In genomic region chr12:54368709-54369596, GRCh38 we compare ENCODE assay signal across 8 cellular contexts. TPM values are rescaled to one million over a fixed set of nuclear protein-coding genes. Genes with fewer than 3 reads are reported as not detected.
A peak's percentile ranks its signal among the peaks of the same experiment; 100 is the strongest.
DNase-seq lines count a peak whose midpoint lies in the region; ATAC-seq and TF ChIP-seq lines count a peak whose summit lies in the region.

No MANE protein-coding gene starts in this region.

- H3K36me3 Mint-ChIP-seq in HFFc6 (ENCODE audit: low read depth) = no peaks in the 10 kb centered on the region

- peaks cover 55% of the 10 kb centered on the region for H3K4me1 Mint-ChIP-seq in HFFc6 (ENCODE audit: low read depth)

- H3K4me1 ChIP-seq in right cardiac atrium (ENCODE audit: control insufficient read depth, insufficient read depth, low read length) = peaks cover 4% of the 10 kb centered on the region
- H3K4me1 ChIP-seq in aorta (ENCODE audit: control insufficient read depth in 1 of 2, insufficient read depth in 2 of 2, low read length in 2 of 2) = no peaks in the 10 kb centered on the region

- H3K9me3 ChIP-seq in right cardiac atrium (ENCODE audit: control insufficient read depth, low read length) = no peaks in the 10 kb centered on the region
- H3K9me3 ChIP-seq in aorta (ENCODE audit: control insufficient read depth, low read length) = no peaks in the 10 kb centered on the region

- DNase-seq in GM06990 (ENCODE audit: extremely low read depth, insufficient read length) (peak; percentile 61), HFFc6 (peak; percentile 87), NCI-H128 (lab: John Stamatoyannopoulos, UW; ENCODE audit: unreplicated experiment) (peak; percentile 75), T-helper 1 cell (peak; percentile 70 to 88 (median 80)), amniotic epithelial cell (ENCODE audit: low read depth) (peak; percentile 80), right cardiac atrium (peak; percentile 91 to 96 (median 95)), renal cortical epithelial cell (ENCODE audit: low read depth) (peak; percentile 73), aorta (peak; percentile 95 to 98)

- H3K27me3 ChIP-seq in GM06990 (replicated peaks; ENCODE audit: control insufficient read depth, insufficient read depth, low read length) = no peaks in the 10 kb centered on the region
- H3K27me3 ChIP-seq in right cardiac atrium (ENCODE audit: control insufficient read depth, insufficient read depth) = no peaks in the 10 kb centered on the region
- H3K27me3 ChIP-seq in aorta (ENCODE audit: control insufficient read depth in 1 of 2, insufficient read depth in 2 of 2, low read length in 1 of 2) = no peaks in the 10 kb centered on the region

- TF ChIP-seq CTCF in GM06990 (IDR thresholded peaks at IDR 0.05; ENCODE audit: insufficient read depth, low read length, poor library complexity, severe bottlenecking) (peak; percentile 96), HFFc6 (IDR thresholded peaks at IDR 0.05) (peak; percentile 89)

- peak overlapping the region; percentile 76 for H3K4me3 Mint-ChIP-seq in HFFc6

- intact Hi-C loops in right cardiac atrium (cut with DNase I) (loop anchor here in 3 of 4 donors (5.0 to 10.0 kb wide), 5 partner anchors 74 to 354 kb away; partner anchors contain the start of genes CBX5 (in 1 of the 3) and HNRNPA1 (in 1 of the 3)), aorta (cut with DNase I) (loop anchor here (10.0 kb wide), 1 partner anchor 114 kb away; no protein-coding TSS in a partner anchor)

- H3K4me3 ChIP-seq in GM06990 (replicated peaks; ENCODE audit: low read depth, low read length) = no peak overlapping the region
- H3K4me3 ChIP-seq in right cardiac atrium (ENCODE audit: low read length) = peak overlapping the region; percentile 53
- H3K4me3 ChIP-seq in aorta (ENCODE audit: low read length in 2 of 2) = no peak overlapping the region

- ATAC-seq in right cardiac atrium (peak; percentile 66 to 70), aorta (ENCODE audit: low FRiP score) (peak; percentile 86)

- no peaks in the 10 kb centered on the region for H3K9me3 Mint-ChIP-seq in HFFc6

- H3K27me3 Mint-ChIP-seq in HFFc6 (ENCODE audit: insufficient read depth) = no peaks in the 10 kb centered on the region; the same call in 1 of the 2 replicates

- WGBS in right cardiac atrium = 21% methylated on average over 40 of the region's 40 CpGs
- 11 to 18% methylated on average over 40 of the region's 40 CpGs for WGBS in aorta, 2 donors

- H3K36me3 ChIP-seq in GM06990 (ENCODE audit: control insufficient read depth, insufficient read depth, low read length) = no peaks in the 10 kb centered on the region
- no peaks in the 10 kb centered on the region for H3K36me3 ChIP-seq in aorta (ENCODE audit: control insufficient read depth in 1 of 2, insufficient read depth in 2 of 2, low read length in 1 of 2)

- peak overlapping the region; percentile 44; the same call in 1 of the 2 replicates for H3K27ac Mint-ChIP-seq in HFFc6

- H3K27ac ChIP-seq in right cardiac atrium (ENCODE audit: low read length) (peak overlapping the region; percentile 7), aorta (ENCODE audit: low read depth in 1 of 2, low read length in 2 of 2) (no peak overlapping the region)

RNA-seq across cellular contexts. Expression of gene GPR84, which starts 4.7 kb away (rescaled TPM):
- not detected for total RNA-seq in HFFc6 (2021; fragmentation: NEBNext Ultra II Directional; extraction: Animal tissue kit (Norgen Biotek cat#: 25700))
- under 1 TPM; 0.39 to 0.71 (median 0.46) TPM for total RNA-seq in right cardiac atrium
- 0.20 TPM for polyA plus RNA-seq in right cardiac atrium
- not detected in 2 replicates for total RNA-seq in renal cortical epithelial cell
- total RNA-seq in aorta = 1 to 10 TPM; 1.9 TPM
- polyA plus RNA-seq in aorta = under 1 TPM in 1 of 2 donors, not detected in 1; 0.38 TPM

RNA-seq across cellular contexts. Expression of gene ZNF385A, which starts 15.6 kb away (rescaled TPM):
- 1 to 10 TPM; 4.0 to 7.4 (median 6.1) TPM for total RNA-seq in HFFc6 (2021; fragmentation: NEBNext Ultra II Directional; extraction: Animal tissue kit (Norgen Biotek cat#: 25700))
- total RNA-seq in right cardiac atrium = 10 to 100 TPM in 1 of 4 donors, 1 to 10 TPM in 3; 6.5 to 17.0 (median 8.9) TPM
- polyA plus RNA-seq in right cardiac atrium = 6.0 TPM
- total RNA-seq in renal cortical epithelial cell = 3.0 and 10.2 TPM in 2 replicates
- 10 to 100 TPM; 22.2 to 27.6 TPM for total RNA-seq in aorta
- polyA plus RNA-seq in aorta = 10 to 100 TPM in 1 of 2 donors, 1 to 10 TPM in 1; 4.1 to 11.5 TPM

RNA-seq across cellular contexts. Expression of gene COPZ1, which starts 44.0 kb away (rescaled TPM):
- 100 to 1,000 TPM; 178 to 225 (median 200) TPM for total RNA-seq in HFFc6 (2021; fragmentation: NEBNext Ultra II Directional; extraction: Animal tissue kit (Norgen Biotek cat#: 25700))
- total RNA-seq in right cardiac atrium (100 to 1,000 TPM; 103 to 120 (median 119) TPM), renal cortical epithelial cell (102 and 191 TPM in 2 replicates), aorta (10 to 100 TPM; 71.5 to 72.1 TPM)
- polyA plus RNA-seq in right cardiac atrium (112 TPM), aorta (10 to 100 TPM; 54.1 to 63.0 TPM)

RNA-seq across cellular contexts. Expression of gene ITGA5, which starts 50.1 kb away (rescaled TPM):
- total RNA-seq in HFFc6 (2021; fragmentation: NEBNext Ultra II Directional; extraction: Animal tissue kit (Norgen Biotek cat#: 25700)) = 100 to 1,000 TPM; 261 to 355 (median 329) TPM
- total RNA-seq in right cardiac atrium (100 to 1,000 TPM in 1 of 4 donors, 10 to 100 TPM in 3; 57.0 to 141 (median 60.2) TPM), renal cortical epithelial cell (112 and 143 TPM in 2 replicates), aorta (1,000 to 10,000 TPM in 1 of 2 donors, 100 to 1,000 TPM in 1; 241 to 1,416 TPM)
- polyA plus RNA-seq in right cardiac atrium (49.3 TPM), aorta (100 to 1,000 TPM in 1 of 2 donors, 10 to 100 TPM in 1; 26.5 to 464 TPM)
